12 cellular contexts compared by ENCODE assay signal in the genomic region with DNA sequence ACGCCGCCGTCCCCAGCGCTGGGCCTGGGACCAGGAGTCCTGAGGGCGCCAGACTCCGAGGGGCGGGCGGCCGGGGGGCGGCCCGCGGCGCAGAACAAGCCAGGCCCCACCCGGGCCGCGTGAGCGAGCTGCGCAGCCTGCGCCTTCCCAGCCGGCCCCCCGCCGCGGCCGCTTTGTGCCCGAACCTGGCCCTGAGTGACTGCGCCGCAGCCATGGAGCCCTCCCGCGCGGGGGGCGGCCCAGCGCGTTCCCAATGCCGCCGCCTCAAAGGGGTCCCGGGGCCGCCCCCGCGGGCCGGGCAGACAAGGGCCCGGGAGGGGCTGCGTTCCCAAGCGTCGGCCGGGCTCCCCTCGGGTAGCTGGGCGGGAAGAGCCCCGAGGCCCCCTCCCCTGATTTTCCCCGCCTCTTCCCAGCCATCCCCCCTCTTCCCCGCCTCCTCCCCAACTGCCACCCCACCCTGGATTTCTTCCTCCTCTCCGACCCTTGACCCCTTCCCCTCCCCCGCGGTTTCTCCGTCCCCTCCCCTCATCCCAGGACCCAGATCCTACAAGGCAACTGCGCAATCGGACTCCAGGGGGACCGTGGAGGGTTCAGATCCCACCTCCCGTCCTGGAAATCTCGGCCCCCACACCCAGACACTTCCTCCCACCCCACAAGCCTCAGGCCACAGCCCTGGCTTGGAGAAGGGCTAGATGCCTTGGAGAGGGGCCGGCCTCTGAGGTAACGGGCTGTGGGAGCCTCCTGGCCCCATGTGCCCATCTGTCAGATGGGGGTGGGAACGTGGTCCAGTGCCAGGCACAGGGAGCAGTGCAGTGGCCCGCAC. TPM values are rescaled to one million over a fixed set of nuclear protein-coding genes. Genes with fewer than 3 reads are reported as not detected.
DNase-seq lines count a peak whose midpoint lies in the region; ATAC-seq and TF ChIP-seq lines count a peak whose summit lies in the region.
"Had no signal": no experiment of that assay in that cellular context is flagged by ENCODE, and none has a peak within 500 bp of the region (broad histone marks: within the 10 kb centered on the region; RNA-seq: fewer than 3 reads in every experiment).

No MANE protein-coding gene starts in this region.

- TF ChIP-seq CTCF in breast epithelium (IDR thresholded peaks at IDR 0.05) (no peak), MCF 10A (IDR thresholded peaks at IDR 0.05; ENCODE audit: unreplicated experiment) (no peak), cardiac muscle cell (IDR thresholded peaks at IDR 0.05; ENCODE audit: low read depth, low read length) (no peak), mucosa of descending colon (IDR thresholded peaks at IDR 0.05) (no peak)

- H3K27me3 Mint-ChIP-seq in MCF 10A (ENCODE audit: insufficient read depth, unreplicated experiment), result peaks cover 18% of the 10 kb centered on the region

- peak; percentile 8 for ATAC-seq in mucosa of descending colon
- ATAC-seq in activated CD4-positive, CD25-positive, alpha-beta regulatory T cell treated with anti-CD3 and anti-CD28 coated beads, Interleukin-2, amount 50 U/mL, for 24 hours, result no peak
- ATAC-seq: activated CD8-positive, alpha-beta T cell treated with anti-CD3 and anti-CD28 coated beads for 36 hours had no signal

- DNase-seq in breast epithelium (ENCODE audit: low spot score in 2 of 2), result no peak
- DNase-seq in MCF 10A (ENCODE audit: unreplicated experiment), result no peak
- DNase-seq in cardiac muscle cell (ENCODE audit: low read depth in 1 of 2, low spot score in 1 of 2), result no peak
- peak in 1 of 3 donors; percentile 57 for DNase-seq in mucosa of descending colon
- DNase-seq in HUDEP-2 (lab: John Stamatoyannopoulos, UW; ENCODE audit: unreplicated experiment in 76 of 76), result no peak
- DNase-seq in AG20443 (ENCODE audit: low spot score), result no peak
- DNase-seq in NCI-H1436 treated with DMSO at 0.1 percent for 48 hours (lab: John Stamatoyannopoulos, UW), result no peak
- DNase-seq: activated CD8-positive, alpha-beta T cell treated with anti-CD3 and anti-CD28 coated beads for 36 hours; activated naive CD4-positive, alpha-beta T cell; HFFc6; mammary epithelial cell had no signal

- no peaks in the 10 kb centered on the region for H3K4me1 Mint-ChIP-seq in MCF 10A (ENCODE audit: insufficient read depth, unreplicated experiment)

- H3K9me3 ChIP-seq in breast epithelium (no peaks in the 10 kb centered on the region), cardiac muscle cell (ENCODE audit: low read depth) (no peaks in the 10 kb centered on the region), mucosa of descending colon (no peaks in the 10 kb centered on the region)

- no peaks in the 10 kb centered on the region for H3K36me3 Mint-ChIP-seq in MCF 10A (ENCODE audit: insufficient read depth, unreplicated experiment)

- H3K4me1 ChIP-seq in breast epithelium (peaks cover 0 to 6% of the 10 kb centered on the region in 2 donors), cardiac muscle cell (ENCODE audit: low read depth) (peaks cover 24% of the 10 kb centered on the region), mucosa of descending colon (ENCODE audit: low read depth) (peaks cover 3% of the 10 kb centered on the region)

- no peak overlapping the region for H3K27ac Mint-ChIP-seq in MCF 10A (ENCODE audit: low read depth, unreplicated experiment)
- H3K27ac Mint-ChIP-seq: activated CD8-positive, alpha-beta T cell treated with anti-CD3 and anti-CD28 coated beads for 36 hours; HFFc6 had no signal

- H3K9me3 Mint-ChIP-seq in MCF 10A (ENCODE audit: unreplicated experiment), result no peaks in the 10 kb centered on the region
- H3K9me3 Mint-ChIP-seq: activated CD8-positive, alpha-beta T cell treated with anti-CD3 and anti-CD28 coated beads for 36 hours; HFFc6 had no signal

- no TSS peak for BruUV-seq in MCF 10A (replicated peaks; lab: Mats Ljungman, UMichigan)

- POLR2A ChIA-PET in MCF 10A (lab: Yijun Ruan, JAX), result no interaction called here

- CTCF ChIA-PET in MCF 10A (lab: Yijun Ruan, JAX), result interaction anchor here (0.6 to 0.9 kb wide), 3 partner anchors 18 to 617 kb away, joined by 3 to 5 read pairs (median 3); no protein-coding TSS in a partner anchor

- intact Hi-C loops in breast epithelium (cut with DNase I; ENCODE audit: low total_unique reads) (no loop called here), MCF 10A (cut with micrococcal nuclease) (no loop called here), mucosa of descending colon (cut with DNase I, micrococcal nuclease) (no loop called here)

- H3K4me3 ChIP-seq in breast epithelium (peak overlapping the region; percentile 2 to 66 (median 49)), cardiac muscle cell (peak overlapping the region; percentile 4), mucosa of descending colon (no peak overlapping the region)

- no peak overlapping the region for H3K4me3 Mint-ChIP-seq in MCF 10A (ENCODE audit: unreplicated experiment)
- H3K4me3 Mint-ChIP-seq: activated CD8-positive, alpha-beta T cell treated with anti-CD3 and anti-CD28 coated beads for 36 hours; HFFc6 had no signal

- no peak for TF ChIP-seq POLR2A in breast epithelium (IDR thresholded peaks at IDR 0.05)

- peak overlapping the region; percentile 67 to 89 for H3K27ac ChIP-seq in breast epithelium
- no peak overlapping the region for H3K27ac ChIP-seq in cardiac muscle cell

- H3K27me3 ChIP-seq in breast epithelium, result no peaks in the 10 kb centered on the region
- H3K27me3 ChIP-seq in cardiac muscle cell, result no peaks in the 10 kb centered on the region

- H3K36me3 ChIP-seq in breast epithelium, result no peaks in the 10 kb centered on the region
- H3K36me3 ChIP-seq in cardiac muscle cell, result no peaks in the 10 kb centered on the region
- no peaks in the 10 kb centered on the region for H3K36me3 ChIP-seq in mucosa of descending colon (ENCODE audit: low read depth)

RNA-seq across cellular contexts. Expression of a gene that starts 17.1 kb away (rescaled TPM):
- total RNA-seq in breast epithelium (1 to 10 TPM; 4.7 to 8.0 (median 5.9) TPM), MCF 10A (2022) (not detected in 2 replicates), cardiac muscle cell (14.5 and 22.2 TPM in 2 replicates), mucosa of descending colon (10 to 100 TPM in 2 of 3 donors, 1 to 10 TPM in 1; 6.7 to 11.6 (median 11.0) TPM)
- polyA plus RNA-seq in cardiac muscle cell, result 12.3 and 15.9 TPM in 2 replicates
- total RNA-seq: activated CD8-positive, alpha-beta T cell treated with anti-CD3 and anti-CD28 coated beads for 36 hours; HFFc6 had no signal
